20 cellular contexts compared by ENCODE assay signal in the genomic region with DNA sequence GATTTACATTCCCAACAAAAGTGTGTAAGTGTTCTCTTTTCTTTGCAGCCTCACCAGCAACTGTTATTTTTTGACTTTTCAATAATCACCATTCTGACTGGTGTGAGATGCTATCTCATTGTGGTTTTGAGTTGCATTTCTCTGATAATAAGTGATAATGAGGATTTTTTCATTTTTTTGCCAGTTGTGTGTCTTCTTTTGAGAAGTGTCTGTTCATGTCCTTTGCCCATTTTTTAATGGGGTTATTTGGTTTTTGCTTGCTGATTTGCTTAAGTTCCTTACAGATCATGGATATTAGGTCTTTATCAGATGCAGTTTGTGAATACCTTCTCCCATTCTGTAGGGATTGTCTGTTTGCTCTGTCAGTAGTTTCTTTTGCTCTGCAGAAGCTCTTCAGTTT.
"Had no signal": no experiment of that assay in that cellular context is flagged by ENCODE, and none has a peak within 500 bp of the region (broad histone marks: within the 10 kb centered on the region; RNA-seq: fewer than 3 reads in every experiment).

No MANE protein-coding gene starts in this region.

- DNase-seq: stimulated activated CD4-positive, alpha-beta T cell treated with anti-CD3 and anti-CD28 coated beads, Interleukin-2, amount 100 ng/mL, for 48 hours; stimulated activated CD4-positive, alpha-beta T cell treated with anti-CD3 and anti-CD28 coated beads, Interleukin-4, amount 100 ng/mL, for 1 hour; stimulated activated CD4-positive, alpha-beta T cell treated with anti-CD3 and anti-CD28 coated beads, Interleukin-4, amount 100 ng/mL, for 24 hours; stimulated activated CD4-positive, alpha-beta T cell treated with anti-CD3 and anti-CD28 coated beads, Interleukin-4, amount 100 ng/mL, for 4 hours; stimulated activated CD8-positive, alpha-beta memory T cell treated with anti-CD3 and anti-CD28 coated beads, Interleukin-4, amount 100 ng/mL, for 48 hours; stimulated activated naive B cell treated with anti-CD40 and anti-IgM and Interleukin-4, amounts not matched to agents 10 μg/mL and 1 μg/mL and 100 μg/mL, for 72 hours; stimulated activated naive CD4-positive, alpha-beta T cell; stimulated activated naive CD4-positive, alpha-beta T cell treated with Interleukin-2 at 50 U/mL for 16 hours; stimulated activated naive CD8-positive, alpha-beta T cell treated with anti-CD3 and anti-CD28 coated beads, Interleukin-15, amount 100 ng/mL, for 72 hours; stimulated activated naive CD8-positive, alpha-beta T cell treated with anti-CD3 and anti-CD28 coated beads, Interleukin-15, Interleukin-2, amounts not matched to agents 100 U/mL and 50 U/mL, for 24 hours; stomach; substantia nigra; testis; thyroid gland; tibial artery; transverse colon; trophoblast cell; upper lobe of left lung; upper lobe of right lung; uterus had no signal
